Comparison of ENCODE assay signal across 8 cellular contexts in the genomic region with DNA sequence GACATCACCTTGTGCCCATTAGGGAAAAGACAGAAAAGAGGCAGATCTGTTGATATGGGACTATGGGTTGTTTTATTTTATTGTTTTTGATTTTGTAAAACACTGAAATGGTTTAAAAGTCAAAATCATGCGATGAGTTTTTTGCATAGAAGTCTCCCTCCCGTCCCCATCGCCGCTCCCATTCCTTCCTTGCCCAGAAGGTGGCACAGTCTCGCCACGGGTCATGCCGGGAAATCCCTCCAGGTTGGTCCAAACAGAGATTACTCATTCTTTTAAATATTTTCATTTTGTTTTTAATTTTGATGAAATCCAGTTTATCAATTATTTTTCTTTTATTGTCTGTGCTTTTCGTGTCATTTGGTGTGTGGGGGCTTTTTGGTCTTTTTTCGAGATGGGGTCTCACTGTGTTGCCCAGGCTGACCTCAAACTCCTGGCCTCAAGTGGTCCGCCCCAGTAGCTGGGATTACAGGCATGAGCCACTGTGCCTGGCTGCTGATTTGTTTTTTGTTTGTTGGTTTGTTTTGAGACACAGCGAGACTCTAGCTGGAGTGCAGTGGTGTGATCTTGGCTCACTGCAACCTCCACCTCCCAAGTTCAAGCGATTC. TPM values are rescaled to one million over a fixed set of nuclear protein-coding genes. Genes with fewer than 3 reads are reported as not detected.
DNase-seq lines count a peak whose midpoint lies in the region; ATAC-seq lines count a peak whose summit lies in the region.

No MANE protein-coding gene starts in this region.

- H3K36me3 ChIP-seq in CD4-positive, alpha-beta memory T cell (ENCODE audit: insufficient read depth, low read length): no peaks in the 10 kb centered on the region

- ATAC-seq in stimulated activated effector memory CD8-positive, alpha-beta T cell treated with anti-CD3 and anti-CD28 coated beads, Interleukin-12 subunit alpha, Interleukin-12 subunit beta, amount 100 ng/mL, for 72 hours: no peak

- in situ Hi-C loops in ACHN (cut with HindIII; ENCODE audit: low pct_ligation_motif_present, low pct_unique_long_range_greater_than_20kb, low sequenced_read_pairs): no loop called here

- DNase-seq in ACHN (peak; percentile 59), GM03348 (ENCODE audit: low spot score) (peak; percentile 88), NCI-H69 (lab: John Stamatoyannopoulos, UW) (peak; percentile 68), cerebellar cortex (ENCODE audit: low spot score) (peak; percentile 53), lung microvascular endothelial cell (ENCODE audit: low read depth in 2 of 2) (peak; percentile 74 to 82), GF-D8 (lab: John Stamatoyannopoulos, UW) (no peak)
- no peak for DNase-seq in CD4-positive, alpha-beta memory T cell
- no peak for DNase-seq in stimulated activated effector memory CD8-positive, alpha-beta T cell treated with anti-CD3 and anti-CD28 coated beads, Interleukin-12 subunit alpha, Interleukin-12 subunit beta, amount 100 ng/mL, for 72 hours (ENCODE audit: low spot score in 2 of 2)

- H3K4me3 ChIP-seq in CD4-positive, alpha-beta memory T cell (ENCODE audit: low read length in 2 of 2): no peak overlapping the region

- no peaks in the 10 kb centered on the region for H3K27me3 ChIP-seq in CD4-positive, alpha-beta memory T cell (ENCODE audit: insufficient read depth, low read length)

- no peak overlapping the region for H3K27ac Mint-ChIP-seq in CD4-positive, alpha-beta memory T cell
- H3K27ac Mint-ChIP-seq in stimulated activated effector memory CD8-positive, alpha-beta T cell treated with anti-CD3 and anti-CD28 coated beads, Interleukin-12 subunit alpha, Interleukin-12 subunit beta, amount 100 ng/mL, for 72 hours: no peak overlapping the region

- no peaks in the 10 kb centered on the region for H3K4me1 ChIP-seq in CD4-positive, alpha-beta memory T cell (ENCODE audit: insufficient read depth, low read length)

- peaks cover 21 to 36% of the 10 kb centered on the region in 2 donors for H3K36me3 Mint-ChIP-seq in CD4-positive, alpha-beta memory T cell
- peaks cover 45% of the 10 kb centered on the region for H3K36me3 Mint-ChIP-seq in stimulated activated effector memory CD8-positive, alpha-beta T cell treated with anti-CD3 and anti-CD28 coated beads, Interleukin-12 subunit alpha, Interleukin-12 subunit beta, amount 100 ng/mL, for 72 hours

- no peaks in the 10 kb centered on the region for H3K9me3 ChIP-seq in CD4-positive, alpha-beta memory T cell (ENCODE audit: control insufficient read depth in 1 of 2, low read length in 2 of 2)

- H3K9me3 Mint-ChIP-seq in CD4-positive, alpha-beta memory T cell: no peaks in the 10 kb centered on the region
- H3K9me3 Mint-ChIP-seq in stimulated activated effector memory CD8-positive, alpha-beta T cell treated with anti-CD3 and anti-CD28 coated beads, Interleukin-12 subunit alpha, Interleukin-12 subunit beta, amount 100 ng/mL, for 72 hours: no peaks in the 10 kb centered on the region

- peaks cover 4 to 9% (median 7%) of the 10 kb centered on the region in 4 donors for H3K4me1 Mint-ChIP-seq in CD4-positive, alpha-beta memory T cell
- peaks cover 31% of the 10 kb centered on the region for H3K4me1 Mint-ChIP-seq in stimulated activated effector memory CD8-positive, alpha-beta T cell treated with anti-CD3 and anti-CD28 coated beads, Interleukin-12 subunit alpha, Interleukin-12 subunit beta, amount 100 ng/mL, for 72 hours

- H3K27ac ChIP-seq in CD4-positive, alpha-beta memory T cell (ENCODE audit: low read depth, low read length): no peak overlapping the region

- H3K27me3 Mint-ChIP-seq in CD4-positive, alpha-beta memory T cell: no peaks in the 10 kb centered on the region

- CTCF ChIA-PET in CD4-positive, alpha-beta memory T cell (lab: Charles Lee; ENCODE audit: partially characterized antibody): interaction anchor here (0.8 to 0.9 kb wide), 2 partner anchors 21 to 70 kb away, joined by 3 read pairs; no protein-coding TSS in a partner anchor

- POLR2A ChIA-PET in CD4-positive, alpha-beta memory T cell (lab: Charles Lee; ENCODE audit: partially characterized antibody): no interaction called here

- H3K4me3 Mint-ChIP-seq in CD4-positive, alpha-beta memory T cell: no peak overlapping the region
- no peak overlapping the region for H3K4me3 Mint-ChIP-seq in stimulated activated effector memory CD8-positive, alpha-beta T cell treated with anti-CD3 and anti-CD28 coated beads, Interleukin-12 subunit alpha, Interleukin-12 subunit beta, amount 100 ng/mL, for 72 hours

- intact Hi-C loops in CD4-positive, alpha-beta memory T cell (cut with micrococcal nuclease): no loop called here

RNA-seq across cellular contexts. Expression of gene PGPEP1, which starts 9.2 kb away (rescaled TPM):
- total RNA-seq in lung microvascular endothelial cell: 12.1 and 14.8 TPM in 2 replicates
- 10 to 100 TPM; 46.2 to 49.2 TPM for total RNA-seq in CD4-positive, alpha-beta memory T cell
- 1 to 10 TPM; 6.8 to 8.0 TPM for polyA plus RNA-seq in CD4-positive, alpha-beta memory T cell

RNA-seq across cellular contexts. Expression of gene LSM4, which starts 26.8 kb away (rescaled TPM):
- total RNA-seq in lung microvascular endothelial cell: 86.1 and 110 TPM in 2 replicates
- 10 to 100 TPM; 64.2 to 65.0 TPM for total RNA-seq in CD4-positive, alpha-beta memory T cell
- polyA plus RNA-seq in CD4-positive, alpha-beta memory T cell: 100 to 1,000 TPM; 121 to 164 TPM

RNA-seq across cellular contexts. Expression of gene GDF15, which starts 36.3 kb away (rescaled TPM):
- 70.0 and 104 TPM in 2 replicates for total RNA-seq in lung microvascular endothelial cell
- 1 to 10 TPM; 1.2 TPM for total RNA-seq in CD4-positive, alpha-beta memory T cell
- polyA plus RNA-seq in CD4-positive, alpha-beta memory T cell: not detected

RNA-seq across cellular contexts. Expression of gene LRRC25, which starts 47.8 kb away (rescaled TPM):
- total RNA-seq in lung microvascular endothelial cell: not detected in 2 replicates
- total RNA-seq in CD4-positive, alpha-beta memory T cell: under 1 TPM; 0.73 to 0.91 TPM
- under 1 TPM in 1 of 2 donors, not detected in 1; 0.07 TPM for polyA plus RNA-seq in CD4-positive, alpha-beta memory T cell

Comparison
In these comparisons a context has a peak if more than half of its experiments do, and no peak if none do; other contexts are left out.
1. DNase-seq: peak in ACHN (single experiment), GM03348 (single experiment), NCI-H69 (single experiment), cerebellar cortex (single experiment) and lung microvascular endothelial cell (2 of 2); none in CD4-positive, alpha-beta memory T cell (0 of 5), stimulated activated effector memory CD8-positive, alpha-beta T cell treated with anti-CD3 and anti-CD28 coated beads, Interleukin-12 subunit alpha, Interleukin-12 subunit beta, amount 100 ng/mL, for 72 hours (0 of 2) and GF-D8 (single experiment).
2. RNA of gene GDF15, which starts 36.3 kb away (total RNA-seq): 70.0 to 104 TPM in lung microvascular endothelial cell; 1.2 TPM in CD4-positive, alpha-beta memory T cell; every median in the first group is over 10 times any median in the second.